In the genomic region with DNA sequence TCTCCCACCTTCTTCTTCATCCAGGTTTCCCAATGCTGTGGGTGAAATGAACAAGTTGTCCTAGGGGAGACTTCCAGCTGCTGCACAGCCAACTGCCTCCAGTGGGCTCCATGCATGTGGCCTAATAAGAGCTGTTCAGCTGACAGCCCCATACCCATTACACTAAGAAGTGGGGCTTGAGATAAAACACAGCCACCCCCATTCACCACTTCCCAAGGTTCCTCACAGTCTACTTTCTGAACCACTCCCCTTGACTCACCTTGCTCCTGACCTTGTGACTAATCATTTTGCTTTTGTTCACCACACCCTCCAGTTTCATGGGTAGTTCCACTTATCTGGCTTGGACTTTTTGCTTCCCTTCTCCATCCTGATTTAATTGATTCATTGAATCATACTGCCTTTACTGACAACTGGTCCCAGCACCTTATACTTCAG, we compare ENCODE assay signal across 19 cellular contexts.
DNase-seq lines count a peak whose midpoint lies in the region; ATAC-seq and TF ChIP-seq lines count a peak whose summit lies in the region.
"Had no signal": no experiment of that assay in that cellular context is flagged by ENCODE, and none has a peak within 500 bp of the region (broad histone marks: within the 10 kb centered on the region; RNA-seq: fewer than 3 reads in every experiment).

No MANE protein-coding gene starts in this region.

- peaks cover 12% of the 10 kb centered on the region for H3K4me1 Mint-ChIP-seq in activated naive CD4-positive, alpha-beta T cell treated with anti-CD3 and anti-CD28 coated beads, Interleukin-2, amount 50 U/mL, for 24 hours
- H3K4me1 Mint-ChIP-seq in CD4-positive, alpha-beta memory T cell: peaks cover 4 to 29% (median 5%) of the 10 kb centered on the region in 4 donors

- H3K27me3 ChIP-seq in PC-9 (ENCODE audit: insufficient read depth, low read depth): no peaks in the 10 kb centered on the region
- no peaks in the 10 kb centered on the region for H3K27me3 ChIP-seq in CD4-positive, alpha-beta memory T cell (ENCODE audit: insufficient read depth, low read length)
- H3K27me3 ChIP-seq: upper lobe of left lung had no signal

- no peak overlapping the region for H2AFZ ChIP-seq in PC-9

- CTCF ChIA-PET in PC-9 (lab: Charles Lee): no interaction called here
- CTCF ChIA-PET in CD4-positive, alpha-beta memory T cell (lab: Charles Lee; ENCODE audit: partially characterized antibody): no interaction called here

- no peaks in the 10 kb centered on the region for H3K27me3 Mint-ChIP-seq in activated naive CD4-positive, alpha-beta T cell treated with anti-CD3 and anti-CD28 coated beads, Interleukin-2, amount 50 U/mL, for 24 hours
- H3K27me3 Mint-ChIP-seq in CD4-positive, alpha-beta memory T cell: peaks cover 0 to 2% of the 10 kb centered on the region in 2 donors
- H3K27me3 Mint-ChIP-seq: stimulated activated naive B cell treated with anti-CD40 and anti-IgM and Interleukin-4, amounts not matched to agents 10 μg/mL and 1 μg/mL and 100 μg/mL, for 72 hours had no signal

- H3K79me2 ChIP-seq in PC-9 (ENCODE audit: low read depth): no peaks in the 10 kb centered on the region

- no peak for TF ChIP-seq CTCF in PC-9 (conservative IDR thresholded peaks at IDR 0.05)
- TF ChIP-seq CTCF in epithelial cell of esophagus (IDR thresholded peaks at IDR 0.05; ENCODE audit: insufficient read depth, low read depth, low read length, missing control alignments): no peak

- H3K4me3 ChIP-seq in PC-9: no peak overlapping the region
- no peak overlapping the region for H3K4me3 ChIP-seq in epithelial cell of esophagus (ENCODE audit: low read length)
- H3K4me3 ChIP-seq in CD4-positive, alpha-beta memory T cell (ENCODE audit: low read length in 2 of 2): no peak overlapping the region
- H3K4me3 ChIP-seq: upper lobe of left lung had no signal

- peak overlapping the region; percentile 31; the same call in 1 of the 2 replicates for H3K4me2 ChIP-seq in PC-9

- no peaks in the 10 kb centered on the region for H3K36me3 Mint-ChIP-seq in activated naive CD4-positive, alpha-beta T cell treated with anti-CD3 and anti-CD28 coated beads, Interleukin-2, amount 50 U/mL, for 24 hours
- no peaks in the 10 kb centered on the region for H3K36me3 Mint-ChIP-seq in CD4-positive, alpha-beta memory T cell
- H3K36me3 Mint-ChIP-seq: CD8-positive, alpha-beta T cell; stimulated activated naive B cell treated with anti-CD40 and anti-IgM and Interleukin-4, amounts not matched to agents 10 μg/mL and 1 μg/mL and 100 μg/mL, for 72 hours had no signal

- no peaks in the 10 kb centered on the region for H3K36me3 ChIP-seq in PC-9 (ENCODE audit: low read depth)
- no peaks in the 10 kb centered on the region for H3K36me3 ChIP-seq in CD4-positive, alpha-beta memory T cell (ENCODE audit: insufficient read depth, low read length)
- H3K36me3 ChIP-seq: upper lobe of left lung had no signal

- no peaks in the 10 kb centered on the region for H3K9me3 Mint-ChIP-seq in activated naive CD4-positive, alpha-beta T cell treated with anti-CD3 and anti-CD28 coated beads, Interleukin-2, amount 50 U/mL, for 24 hours
- peaks cover 0 to 2% (median 0%) of the 10 kb centered on the region in 8 donors for H3K9me3 Mint-ChIP-seq in CD4-positive, alpha-beta memory T cell
- H3K9me3 Mint-ChIP-seq: CD8-positive, alpha-beta T cell; stimulated activated naive B cell treated with anti-CD40 and anti-IgM and Interleukin-4, amounts not matched to agents 10 μg/mL and 1 μg/mL and 100 μg/mL, for 72 hours had no signal

- H3K9me2 ChIP-seq in PC-9 (ENCODE audit: insufficient read depth): no peaks in the 10 kb centered on the region

- no peaks in the 10 kb centered on the region for H4K20me1 ChIP-seq in PC-9 (ENCODE audit: insufficient read depth)

- intact Hi-C loops in PC-9 (cut with micrococcal nuclease; ENCODE audit: unreplicated experiment): loop anchor here (10.0 kb wide), 1 partner anchor 603 kb away; no protein-coding TSS in a partner anchor
- intact Hi-C loops in CD4-positive, alpha-beta memory T cell (cut with micrococcal nuclease): no loop called here

- H3K9me3 ChIP-seq in PC-9 (ENCODE audit: insufficient read depth, low read depth): no peaks in the 10 kb centered on the region
- no peaks in the 10 kb centered on the region for H3K9me3 ChIP-seq in CD4-positive, alpha-beta memory T cell (ENCODE audit: control insufficient read depth in 1 of 2, low read length in 2 of 2)
- H3K9me3 ChIP-seq: upper lobe of left lung had no signal

- POLR2A ChIA-PET in PC-9 (lab: Charles Lee; ENCODE audit: unreplicated experiment): no interaction called here
- POLR2A ChIA-PET in CD4-positive, alpha-beta memory T cell (lab: Charles Lee; ENCODE audit: partially characterized antibody): no interaction called here

- no peaks in the 10 kb centered on the region for H3F3A ChIP-seq in PC-9 (ENCODE audit: insufficient read depth, low read depth)

- ATAC-seq in stimulated activated naive CD8-positive, alpha-beta T cell treated with anti-CD3 and anti-CD28 coated beads, Interleukin-15, Interleukin-2, amounts not matched to agents 100 U/mL and 50 U/mL, for 24 hours: peak; percentile 31
- ATAC-seq in GM18498 (IDR thresholded peaks at IDR 0.05; ENCODE audit: unreplicated experiment): no peak
- no peak for ATAC-seq in HG02588 (IDR thresholded peaks at IDR 0.05; ENCODE audit: unreplicated experiment)
- ATAC-seq: CD8-positive, alpha-beta T cell; Right ventricle myocardium inferior; stimulated activated naive B cell treated with anti-CD40 and anti-IgM and Interleukin-4, amounts not matched to agents 10 μg/mL and 1 μg/mL and 100 μg/mL, for 72 hours had no signal

- DNase-seq in activated naive CD4-positive, alpha-beta T cell treated with Interleukin-2 at 50 U/mL for 16 hours: no peak
- DNase-seq in PC-9 (peak in 1 of 2 experiments; percentile 64), epithelial cell of esophagus (ENCODE audit: low read depth) (peak; percentile 93)
- no peak for DNase-seq in stimulated activated naive CD8-positive, alpha-beta T cell treated with anti-CD3 and anti-CD28 coated beads, Interleukin-15, Interleukin-2, amounts not matched to agents 100 U/mL and 50 U/mL, for 24 hours
- no peak for DNase-seq in CD4-positive, alpha-beta memory T cell
- DNase-seq: activated CD4-positive, CD25-positive, alpha-beta regulatory T cell treated with anti-CD3 and anti-CD28 coated beads, Interleukin-2, amount 50 U/mL, for 72 hours; amniotic stem cell; CD8-positive, alpha-beta T cell; H7; kidney; midbrain; NCI-H1092; NCI-H774; stimulated activated naive B cell treated with anti-CD40 and anti-IgM and Interleukin-4, amounts not matched to agents 10 μg/mL and 1 μg/mL and 100 μg/mL, for 72 hours; upper lobe of left lung had no signal

- no peak overlapping the region for H3K4me3 Mint-ChIP-seq in activated naive CD4-positive, alpha-beta T cell treated with anti-CD3 and anti-CD28 coated beads, Interleukin-2, amount 50 U/mL, for 24 hours
- no peak overlapping the region for H3K4me3 Mint-ChIP-seq in CD4-positive, alpha-beta memory T cell
- H3K4me3 Mint-ChIP-seq: CD8-positive, alpha-beta T cell; stimulated activated naive B cell treated with anti-CD40 and anti-IgM and Interleukin-4, amounts not matched to agents 10 μg/mL and 1 μg/mL and 100 μg/mL, for 72 hours had no signal

- no TSS peak for BruUV-seq in PC-9 (replicated peaks; lab: Mats Ljungman, UMichigan)

- 0 out of 2 replicates have a peak overlapping the region, but pooled peaks have one; percentile 24 for H3K27ac ChIP-seq in PC-9
- H3K27ac ChIP-seq in CD4-positive, alpha-beta memory T cell (ENCODE audit: low read depth, low read length): no peak overlapping the region
- H3K27ac ChIP-seq: upper lobe of left lung had no signal

- H3K27ac Mint-ChIP-seq in activated naive CD4-positive, alpha-beta T cell treated with anti-CD3 and anti-CD28 coated beads, Interleukin-2, amount 50 U/mL, for 24 hours: peak overlapping the region; percentile 63
- no peak overlapping the region for H3K27ac Mint-ChIP-seq in CD4-positive, alpha-beta memory T cell
- H3K27ac Mint-ChIP-seq: CD8-positive, alpha-beta T cell; stimulated activated naive B cell treated with anti-CD40 and anti-IgM and Interleukin-4, amounts not matched to agents 10 μg/mL and 1 μg/mL and 100 μg/mL, for 72 hours had no signal

- peaks cover 24% of the 10 kb centered on the region for H3K4me1 ChIP-seq in PC-9 (replicated peaks; ENCODE audit: insufficient read depth)
- no peaks in the 10 kb centered on the region for H3K4me1 ChIP-seq in CD4-positive, alpha-beta memory T cell (ENCODE audit: insufficient read depth, low read length)
